17 cellular contexts compared by ENCODE assay signal in the genomic region with DNA sequence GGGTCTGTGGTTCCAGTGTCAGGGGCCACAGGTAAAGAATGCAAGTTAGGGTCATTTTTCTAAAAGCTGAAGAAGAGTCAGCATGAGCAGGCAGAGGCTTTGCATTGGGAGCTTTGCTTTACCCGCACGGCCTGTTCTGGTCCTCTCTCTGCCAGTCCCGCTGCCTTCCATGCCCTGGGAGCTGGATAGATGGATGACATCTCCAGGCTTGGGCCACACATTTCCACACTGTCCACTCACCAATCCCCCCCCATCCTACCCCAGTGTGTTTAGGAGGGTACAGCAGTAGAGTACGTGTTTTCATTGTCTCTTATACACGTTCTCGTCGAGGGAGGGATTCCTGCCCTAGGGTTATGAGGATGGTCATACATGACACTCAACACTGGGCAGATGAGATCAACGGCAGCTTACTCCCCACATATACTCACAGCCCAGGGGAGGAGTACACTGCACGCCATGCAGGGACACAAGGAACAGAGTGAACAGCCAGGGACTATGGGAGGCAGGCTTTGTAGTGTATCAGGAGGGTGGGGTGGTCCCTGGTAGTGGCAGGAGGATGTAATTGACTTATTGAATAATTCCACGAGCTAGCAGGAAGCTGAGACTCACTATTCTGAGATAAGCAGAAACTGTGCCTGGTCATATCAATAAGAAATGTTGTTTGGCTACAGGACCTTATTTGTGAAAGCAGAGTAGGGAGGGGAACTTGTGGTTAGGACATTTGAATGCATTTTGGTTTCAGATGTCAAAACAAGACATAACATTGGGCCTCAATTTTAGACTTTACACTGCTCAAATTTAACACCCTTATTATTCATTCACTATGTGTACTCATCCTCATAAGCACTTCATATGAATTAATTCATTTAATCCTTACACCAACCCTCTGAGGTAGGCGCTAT. TPM values are rescaled to one million over a fixed set of nuclear protein-coding genes. Genes with fewer than 3 reads are reported as not detected.
DNase-seq lines count a peak whose midpoint lies in the region; ATAC-seq and TF ChIP-seq lines count a peak whose summit lies in the region.
"Had no signal": no experiment of that assay in that cellular context is flagged by ENCODE, and none has a peak within 500 bp of the region (broad histone marks: within the 10 kb centered on the region; RNA-seq: fewer than 3 reads in every experiment).

No MANE protein-coding gene starts in this region.

- no peak overlapping the region for H3K27ac Mint-ChIP-seq in natural killer cell
- H3K27ac Mint-ChIP-seq: activated CD4-positive, alpha-beta memory T cell treated with anti-CD3 and anti-CD28 coated beads for 36 hours; activated T-helper 2 cell treated with anti-CD3 and anti-CD28 coated beads, Interferon-gamma antibody, Interleukin-2, Interleukin-4, amounts not matched to agents 10 μg/mL and 5 μg/mL and 100 μg/mL, durations not matched to agents 14 hours and 24 hours and 36 hours; type B pancreatic cell had no signal

- no peak overlapping the region for H3K4me3 Mint-ChIP-seq in natural killer cell
- H3K4me3 Mint-ChIP-seq: activated CD4-positive, alpha-beta memory T cell treated with anti-CD3 and anti-CD28 coated beads for 36 hours; type B pancreatic cell had no signal

- TF ChIP-seq CTCF in GM12864 (IDR thresholded peaks at IDR 0.05; ENCODE audit: low read depth, low read length, missing control alignments), result no peak
- TF ChIP-seq CTCF in natural killer cell (IDR thresholded peaks at IDR 0.05), result no peak

- no peak overlapping the region for H3K4me3 ChIP-seq in GM12864 (ENCODE audit: low read depth, low read length)
- H3K4me3 ChIP-seq: A549, gastrocnemius medialis, mucosa of descending colon had no signal

- H3K4me1 Mint-ChIP-seq in natural killer cell, result peaks cover 0 to 9% of the 10 kb centered on the region in 2 donors

- intact Hi-C loops in natural killer cell (cut with micrococcal nuclease), result no loop called here

- peaks cover 0 to 8% of the 10 kb centered on the region in 2 donors for H3K27me3 Mint-ChIP-seq in natural killer cell (ENCODE audit: low read depth in 2 of 2)
- H3K27me3 Mint-ChIP-seq: activated CD4-positive, alpha-beta memory T cell treated with anti-CD3 and anti-CD28 coated beads for 36 hours had no signal

- peak; percentile 70 for ATAC-seq in GM19372 (IDR thresholded peaks at IDR 0.05; ENCODE audit: low read depth, unreplicated experiment)
- ATAC-seq in HG02798 (IDR thresholded peaks at IDR 0.05; ENCODE audit: poor library complexity, unreplicated experiment), result peak; percentile 76
- peak; percentile 82 for ATAC-seq in HG03520 (IDR thresholded peaks at IDR 0.05; ENCODE audit: unreplicated experiment)
- ATAC-seq in natural killer cell, result no peak
- ATAC-seq: A549, gastrocnemius medialis, mucosa of descending colon had no signal

- no peaks in the 10 kb centered on the region for H3K36me3 Mint-ChIP-seq in natural killer cell
- H3K36me3 Mint-ChIP-seq: activated CD4-positive, alpha-beta memory T cell treated with anti-CD3 and anti-CD28 coated beads for 36 hours; type B pancreatic cell had no signal

- H3K9me3 Mint-ChIP-seq in natural killer cell, result no peaks in the 10 kb centered on the region
- H3K9me3 Mint-ChIP-seq: activated CD4-positive, alpha-beta memory T cell treated with anti-CD3 and anti-CD28 coated beads for 36 hours; activated T-helper 2 cell treated with anti-CD3 and anti-CD28 coated beads, Interferon-gamma antibody, Interleukin-2, Interleukin-4, amounts not matched to agents 10 μg/mL and 5 μg/mL and 100 μg/mL, durations not matched to agents 14 hours and 24 hours and 36 hours; type B pancreatic cell had no signal

- DNase-seq in GM12864 (ENCODE audit: low read depth) (peak; percentile 30), NCI-H446 treated with DMSO at 0.1 percent for 48 hours (lab: John Stamatoyannopoulos, UW) (no peak), retina (no peak), natural killer cell (no peak)
- DNase-seq in activated effector memory CD4-positive, alpha-beta T cell treated with Interleukin-2 at 50 U/mL for 16 hours, result no peak
- DNase-seq: activated CD4-positive, alpha-beta memory T cell treated with anti-CD3 and anti-CD28 coated beads for 36 hours; gastrocnemius medialis; mucosa of descending colon; NCI-H1417 treated with DMSO at 0.1 percent for 48 hours; stimulated activated CD4-positive, alpha-beta T cell treated with anti-CD3 and anti-CD28 coated beads, Interleukin-15, amount 100 ng/mL, for 24 hours had no signal

RNA-seq across cellular contexts. Expression of a gene that starts 36.6 kb away (rescaled TPM):
- not detected for total RNA-seq in natural killer cell
- total RNA-seq: activated CD4-positive, alpha-beta memory T cell treated with anti-CD3 and anti-CD28 coated beads for 36 hours; activated T-helper 2 cell treated with anti-CD3 and anti-CD28 coated beads, Interferon-gamma antibody, Interleukin-2, Interleukin-4, amounts not matched to agents 10 μg/mL and 5 μg/mL and 100 μg/mL, durations not matched to agents 14 hours and 24 hours and 36 hours; gastrocnemius medialis; T-helper 2 cell treated with Interferon-gamma antibody and Interleukin-4, amounts not matched to agents 100 ng/mL and 5 ng/mL, for 36 hours had no signal

Comparison
In these comparisons a context has a peak if more than half of its experiments do, and no peak if none do; other contexts are left out.
1. ATAC-seq: peak in GM19372 (single experiment), HG02798 (single experiment) and HG03520 (single experiment); none in natural killer cell (0 of 3).